8 cellular contexts compared by ENCODE assay signal in genomic region chr10:15370212-15370740, GRCh38. TPM values are rescaled to one million over a fixed set of nuclear protein-coding genes. Genes with fewer than 3 reads are reported as not detected.
DNase-seq lines count a peak whose midpoint lies in the region; ATAC-seq and TF ChIP-seq lines count a peak whose summit lies in the region.

No MANE protein-coding gene starts in this region.

- H3K4me3 ChIP-seq in fibroblast of villous mesenchyme (ENCODE audit: low read depth, low read length), result peak overlapping the region; percentile 62

- peak; percentile 28 for ATAC-seq in HG03135 (IDR thresholded peaks at IDR 0.05; ENCODE audit: unreplicated experiment)

- peak overlapping the region; percentile 87 for H3K27ac Mint-ChIP-seq in osteocyte (ENCODE audit: unreplicated experiment)

- DNase-seq in Daoy (ENCODE audit: low read depth) (peak; percentile 25), fibroblast of villous mesenchyme (ENCODE audit: low read depth) (peak; percentile 32), osteocyte (ENCODE audit: extremely low spot score, unreplicated experiment) (peak; percentile 83), mucosa of gallbladder (ENCODE audit: low spot score) (no peak), NCI-H2171 treated with DMSO at 0.1 percent for 48 hours (lab: John Stamatoyannopoulos, UW) (no peak)
- peak; percentile 40 for DNase-seq in activated T-cell treated with anti-CD3 and anti-CD28 coated beads, Interleukin-2, amount 50 U/mL, for 1 hour
- no peak for DNase-seq in activated CD4-positive, CD25-positive, alpha-beta regulatory T cell treated with anti-CD3 and anti-CD28 coated beads, Interleukin-2, amount 50 U/mL, for 72 hours

- peak overlapping the region; percentile 87 for H3K4me3 Mint-ChIP-seq in osteocyte (ENCODE audit: unreplicated experiment)

- H3K36me3 Mint-ChIP-seq in osteocyte (ENCODE audit: unreplicated experiment), result no peaks in the 10 kb centered on the region

- TF ChIP-seq CTCF in fibroblast of villous mesenchyme (IDR thresholded peaks at IDR 0.05; ENCODE audit: insufficient read depth, low read depth, low read length) (no peak), osteocyte (IDR thresholded peaks at IDR 0.05) (no peak)

- peaks cover 17% of the 10 kb centered on the region for H3K4me1 Mint-ChIP-seq in osteocyte (ENCODE audit: unreplicated experiment)

- H3K9me3 Mint-ChIP-seq in osteocyte (ENCODE audit: unreplicated experiment), result no peaks in the 10 kb centered on the region

- peaks cover 17% of the 10 kb centered on the region for H3K27me3 Mint-ChIP-seq in osteocyte (ENCODE audit: unreplicated experiment)

RNA-seq across cellular contexts. Expression of gene FAM171A1, which starts 0.8 kb away (rescaled TPM):
- total RNA-seq in Daoy (2014; rRNA removed; shearing (Covaris generic)), result 15.3 and 20.6 TPM in 2 replicates
- total RNA-seq in fibroblast of villous mesenchyme, result 16.8 TPM in 2 replicates
- 30.4 and 32.9 TPM in 2 replicates for total RNA-seq in osteocyte
- total RNA-seq in mucosa of gallbladder, result 73.9 TPM

Comparison
In these comparisons a context has a peak if more than half of its experiments do, and no peak if none do; other contexts are left out.
1. DNase-seq: peak in Daoy (single experiment), activated T-cell treated with anti-CD3 and anti-CD28 coated beads, Interleukin-2, amount 50 U/mL, for 1 hour (single experiment), fibroblast of villous mesenchyme (single experiment) and osteocyte (single experiment); none in activated CD4-positive, CD25-positive, alpha-beta regulatory T cell treated with anti-CD3 and anti-CD28 coated beads, Interleukin-2, amount 50 U/mL, for 72 hours (single experiment), mucosa of gallbladder (single experiment) and NCI-H2171 treated with DMSO at 0.1 percent for 48 hours (single experiment).